ENCODE assay signal across 9 cellular contexts in the genomic region with DNA sequence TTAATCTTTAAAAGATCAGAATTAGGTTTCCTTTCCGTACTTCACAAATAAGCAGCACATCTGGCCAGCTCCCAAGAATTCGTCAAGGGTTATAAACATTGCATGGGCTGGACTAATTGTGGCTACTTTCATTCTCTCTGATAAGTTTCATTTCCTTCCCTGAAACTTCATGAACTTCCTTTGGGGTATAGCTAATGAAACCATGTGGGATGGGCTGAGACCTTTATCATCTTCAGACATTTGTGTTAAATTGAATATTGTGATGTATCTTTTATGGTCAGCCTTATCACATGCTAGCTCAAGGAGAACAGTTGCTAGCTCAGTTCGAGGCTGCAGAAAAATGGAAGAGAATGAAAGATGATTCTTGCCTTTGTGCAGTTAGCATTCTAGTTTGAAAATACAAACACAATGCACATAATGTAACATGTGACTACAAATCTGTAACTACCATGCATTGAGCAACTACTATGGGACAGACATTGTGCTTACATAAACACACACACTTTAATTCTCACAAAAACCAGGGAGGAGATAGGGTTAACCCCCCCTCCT. TPM values are rescaled to one million over a fixed set of nuclear protein-coding genes. Genes with fewer than 3 reads are reported as not detected.
DNase-seq lines count a peak whose midpoint lies in the region; ATAC-seq and TF ChIP-seq lines count a peak whose summit lies in the region.
"Had no signal": no experiment of that assay in that cellular context is flagged by ENCODE, and none has a peak within 500 bp of the region (broad histone marks: within the 10 kb centered on the region; RNA-seq: fewer than 3 reads in every experiment).

No MANE protein-coding gene starts in this region.

- no peak for TF ChIP-seq CTCF in KMS-11 (conservative IDR thresholded peaks at IDR 0.05; ENCODE audit: low read depth, low read length)
- TF ChIP-seq CTCF in breast epithelium (IDR thresholded peaks at IDR 0.05): no peak

- no peaks in the 10 kb centered on the region for H3K9me3 ChIP-seq in breast epithelium

- TF ChIP-seq POLR2A in breast epithelium (IDR thresholded peaks at IDR 0.05): no peak

- peaks cover 21 to 29% of the 10 kb centered on the region in 2 donors for H3K4me1 Mint-ChIP-seq in natural killer cell treated with Interleukin-12 subunit alpha and Interleukin-12 subunit beta and Interleukin-15 and Interleukin-18, amount 100 ng/mL, for 72 hours (ENCODE audit: low read depth in 2 of 2)

- H3K27me3 ChIP-seq in KMS-11 (ENCODE audit: insufficient read depth, low read depth) (no peaks in the 10 kb centered on the region; the same call in 1 of the 2 replicates), breast epithelium (no peaks in the 10 kb centered on the region), H7 (ENCODE audit: control insufficient read depth, insufficient read depth, low read length) (peaks cover 38% of the 10 kb centered on the region)

- no peak overlapping the region for H3K27ac Mint-ChIP-seq in natural killer cell treated with Interleukin-12 subunit alpha and Interleukin-12 subunit beta and Interleukin-15 and Interleukin-18, amount 100 ng/mL, for 72 hours

- H2AFZ ChIP-seq in KMS-11 (ENCODE audit: low read depth): no peak overlapping the region

- H3K9ac ChIP-seq in KMS-11: no peak overlapping the region

- H3K4me1 ChIP-seq in KMS-11 (ENCODE audit: low read depth, poor library complexity, severe bottlenecking) (peaks cover 23% of the 10 kb centered on the region), breast epithelium (peaks cover 0 to 6% of the 10 kb centered on the region in 2 donors)

- no peak overlapping the region for H3K4me3 ChIP-seq in KMS-11 (IDR thresholded peaks at IDR 0.05; ENCODE audit: insufficient read depth, low read depth, low read length)
- H3K4me3 ChIP-seq in breast epithelium: peak overlapping the region in 2 of 3 donors; percentile 20 to 26
- H3K4me3 ChIP-seq in H7 (ENCODE audit: insufficient read depth, low read depth, low read length): no peak overlapping the region

- H3K27ac ChIP-seq in KMS-11 (no peak overlapping the region), breast epithelium (peak overlapping the region; percentile 15 to 45)

- no peaks in the 10 kb centered on the region for H4K20me1 ChIP-seq in KMS-11 (ENCODE audit: insufficient read depth)

- peaks cover 7 to 13% of the 10 kb centered on the region in 2 donors for H3K27me3 Mint-ChIP-seq in natural killer cell treated with Interleukin-12 subunit alpha and Interleukin-12 subunit beta and Interleukin-15 and Interleukin-18, amount 100 ng/mL, for 72 hours

- no peaks in the 10 kb centered on the region for H3K9me3 Mint-ChIP-seq in natural killer cell treated with Interleukin-12 subunit alpha and Interleukin-12 subunit beta and Interleukin-15 and Interleukin-18, amount 100 ng/mL, for 72 hours

- peak; percentile 60 for DNase-seq in AG08396 (ENCODE audit: low spot score)
- peak; percentile 23 for DNase-seq in GM19238 (ENCODE audit: insufficient read length, low spot score)
- peak in 1 of 2 donors; percentile 47 for DNase-seq in breast epithelium (ENCODE audit: low spot score in 2 of 2)
- DNase-seq in natural killer cell treated with Interleukin-12 subunit alpha and Interleukin-12 subunit beta and Interleukin-15 and Interleukin-18, amount 100 ng/mL, for 72 hours (ENCODE audit: low spot score): no peak
- no peak for DNase-seq in H7
- DNase-seq in inferior parietal cortex (ENCODE audit: extremely low spot score): no peak
- no peak for DNase-seq in NCI-H2227 (lab: John Stamatoyannopoulos, UW; ENCODE audit: unreplicated experiment)

- H3K4me3 Mint-ChIP-seq in natural killer cell treated with Interleukin-12 subunit alpha and Interleukin-12 subunit beta and Interleukin-15 and Interleukin-18, amount 100 ng/mL, for 72 hours: peak overlapping the region; percentile 96

- peak overlapping the region; percentile 59 for H3K4me2 ChIP-seq in KMS-11

- ATAC-seq in natural killer cell treated with Interleukin-12 subunit alpha and Interleukin-12 subunit beta and Interleukin-15 and Interleukin-18, amount 100 ng/mL, for 72 hours: no peak
- ATAC-seq: HCT116 had no signal

- no peaks in the 10 kb centered on the region for H3K36me3 ChIP-seq in KMS-11 (ENCODE audit: insufficient read depth)
- no peaks in the 10 kb centered on the region for H3K36me3 ChIP-seq in breast epithelium
- no peaks in the 10 kb centered on the region for H3K36me3 ChIP-seq in H7 (replicated peaks; ENCODE audit: control insufficient read depth, insufficient read depth, low read length)

- intact Hi-C loops in breast epithelium (cut with DNase I; ENCODE audit: low total_unique reads): no loop called here

- no peaks in the 10 kb centered on the region for H3K36me3 Mint-ChIP-seq in natural killer cell treated with Interleukin-12 subunit alpha and Interleukin-12 subunit beta and Interleukin-15 and Interleukin-18, amount 100 ng/mL, for 72 hours

- H3K79me2 ChIP-seq in KMS-11 (ENCODE audit: insufficient read depth, low read depth): no peaks in the 10 kb centered on the region

RNA-seq across cellular contexts. Expression of a gene that starts 1.7 kb away (rescaled TPM):
- 10 to 100 TPM in 1 of 3 donors, 1 to 10 TPM in 2; 4.3 to 16.4 (median 5.9) TPM for total RNA-seq in breast epithelium
- 1 to 10 TPM in 1 of 2 donors, under 1 TPM in 1; 0.31 to 3.9 TPM for total RNA-seq in natural killer cell treated with Interleukin-12 subunit alpha and Interleukin-12 subunit beta and Interleukin-15 and Interleukin-18, amount 100 ng/mL, for 72 hours
- total RNA-seq in H7 (2014; rRNA removed; shearing (Covaris generic)): 1.4 and 5.1 TPM in 2 replicates

Comparison
In these comparisons a context has a peak if more than half of its experiments do, and no peak if none do; other contexts are left out.
1. DNase-seq: peak in AG08396 (single experiment) and GM19238 (single experiment); none in natural killer cell treated with Interleukin-12 subunit alpha and Interleukin-12 subunit beta and Interleukin-15 and Interleukin-18, amount 100 ng/mL, for 72 hours (single experiment), H7 (single experiment), inferior parietal cortex (single experiment) and NCI-H2227 (single experiment).
2. H3K4me3 ChIP-seq: peak in breast epithelium (2 of 3); none in KMS-11 (single experiment) and H7 (single experiment).